8 cellular contexts compared by ENCODE assay signal in the genomic region with DNA sequence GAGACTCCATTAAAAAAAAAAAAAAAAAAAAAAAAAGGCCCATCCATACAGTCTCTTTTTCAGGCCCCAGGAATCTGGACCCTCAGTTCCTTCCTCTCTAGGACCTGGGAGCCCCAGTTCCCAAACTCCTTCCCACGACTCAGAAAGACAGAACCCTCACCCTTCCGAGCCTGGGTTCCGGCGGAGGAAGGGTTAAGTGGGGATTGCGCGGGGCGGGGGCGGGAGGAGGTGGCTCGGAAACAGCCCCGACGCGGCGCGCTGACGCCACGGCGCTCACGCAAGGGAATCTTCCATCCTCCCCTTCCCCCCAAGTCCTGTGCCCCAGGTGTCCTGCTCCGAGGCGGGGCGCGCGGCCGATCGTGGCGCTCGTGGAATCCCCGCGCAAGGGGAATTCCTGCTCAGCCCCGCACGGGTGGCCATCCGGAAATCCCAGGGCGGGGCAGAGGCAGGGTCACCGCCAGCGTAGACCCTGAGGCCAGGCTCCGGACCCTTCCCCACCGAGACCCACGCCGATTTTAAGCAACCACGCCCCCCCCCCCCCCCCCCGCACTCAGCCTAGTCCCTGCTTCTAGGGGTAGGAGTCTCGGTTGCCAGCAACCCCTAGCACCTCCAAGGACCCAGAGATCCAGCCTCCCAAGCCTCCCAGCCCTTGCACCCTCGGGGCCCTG. TPM values are rescaled to one million over a fixed set of nuclear protein-coding genes. Genes with fewer than 3 reads are reported as not detected.
DNase-seq lines count a peak whose midpoint lies in the region; ATAC-seq and TF ChIP-seq lines count a peak whose summit lies in the region.

No MANE protein-coding gene starts in this region.

- no peaks in the 10 kb centered on the region for H3K27me3 ChIP-seq in right cardiac atrium (ENCODE audit: control insufficient read depth, insufficient read depth)
- peaks cover 0 to 4% (median 2%) of the 10 kb centered on the region in 3 donors for H3K27me3 ChIP-seq in psoas muscle (ENCODE audit: insufficient read depth in 3 of 3, low read length in 2 of 3)

- ATAC-seq in right cardiac atrium, result peak; percentile 89
- peak; percentile 81 to 95 (median 87) for ATAC-seq in psoas muscle

- peak overlapping the region; percentile 94 for H3K9ac ChIP-seq in ES-I3 (ENCODE audit: low read depth, low read length)

- H3K36me3 ChIP-seq in ES-I3 (ENCODE audit: insufficient read depth, low read length) (no peaks in the 10 kb centered on the region), psoas muscle (ENCODE audit: insufficient read depth in 1 of 2, low read depth in 1 of 2) (peaks cover 0 to 15% of the 10 kb centered on the region in 2 donors), urinary bladder (ENCODE audit: insufficient read depth) (peaks cover 2% of the 10 kb centered on the region)

- H3K4me3 ChIP-seq in HFF-Myc (replicated peaks; ENCODE audit: low read depth, low read length) (peak overlapping the region; percentile 79), right cardiac atrium (ENCODE audit: low read length) (peak overlapping the region; percentile 76), psoas muscle (peak overlapping the region; percentile 81), urinary bladder (ENCODE audit: low read depth, low read length) (peak overlapping the region; percentile 70)

- intact Hi-C loops in right cardiac atrium (cut with DNase I), result loop anchor here in 1 of 4 donors (5.0 kb wide), 1 partner anchor 33 kb away; no protein-coding TSS in a partner anchor
- intact Hi-C loops in psoas muscle (cut with DNase I), result no loop called here

- H3K9me3 ChIP-seq in ES-I3 (ENCODE audit: control insufficient read depth, insufficient read depth, low read length), result no peaks in the 10 kb centered on the region
- no peaks in the 10 kb centered on the region for H3K9me3 ChIP-seq in right cardiac atrium (ENCODE audit: control insufficient read depth, low read length)
- H3K9me3 ChIP-seq in psoas muscle, result no peaks in the 10 kb centered on the region

- H3K27ac ChIP-seq in right cardiac atrium (ENCODE audit: low read length) (peak overlapping the region; percentile 50), psoas muscle (peak overlapping the region; percentile 41), urinary bladder (ENCODE audit: low read depth) (peak overlapping the region; percentile 62)

- under 1% methylated on average over 42 of the region's 43 CpGs for WGBS in right cardiac atrium
- WGBS in psoas muscle, 3 donors, result 0 to 1% (median 0%) methylated on average over 26 to 43 of the region's 43 CpGs
- under 1% methylated on average over 41 of the region's 43 CpGs for WGBS in urinary bladder

- TF ChIP-seq CTCF in HFF-Myc (IDR thresholded peaks at IDR 0.05; ENCODE audit: low read depth, low read length, missing control alignments), result no peak
- no peak for TF ChIP-seq CTCF in psoas muscle (IDR thresholded peaks at IDR 0.05)

- H3K4me1 ChIP-seq in ES-I3 (ENCODE audit: insufficient read depth, low read length) (peaks cover 17% of the 10 kb centered on the region), right cardiac atrium (ENCODE audit: control insufficient read depth, insufficient read depth, low read length) (no peaks in the 10 kb centered on the region), psoas muscle (peaks cover 7% of the 10 kb centered on the region), urinary bladder (ENCODE audit: insufficient read depth) (no peaks in the 10 kb centered on the region)

- DNase-seq in HFF-Myc (ENCODE audit: extremely low read depth, low read depth) (peak; percentile 38), NCI-H146 treated with DMSO at 0.1 percent for 48 hours (lab: John Stamatoyannopoulos, UW; ENCODE audit: unreplicated experiment) (peak; percentile 43), T-helper 22 cell (ENCODE audit: low read depth) (peak; percentile 84), anterior cingulate cortex (lab: John Stamatoyannopoulos, UW) (peak in 55 of 58 donors; percentile 14 to 85 (median 62)), right cardiac atrium (peak; percentile 82 to 93 (median 93)), psoas muscle (peak; percentile 81 to 86)

RNA-seq across cellular contexts. Expression of a gene that starts 0.7 kb away (rescaled TPM):
- total RNA-seq in right cardiac atrium (10 to 100 TPM in 1 of 4 donors, 1 to 10 TPM in 3; 4.4 to 10.7 (median 6.3) TPM), psoas muscle (1 to 10 TPM in 3 of 4 donors, under 1 TPM in 1; 0.90 to 2.2 (median 1.5) TPM), urinary bladder (6.1 TPM)
- polyA plus RNA-seq in right cardiac atrium (6.4 TPM), psoas muscle (1 to 10 TPM in 2 of 3 donors, under 1 TPM in 1; 0.75 to 1.6 (median 1.2) TPM), urinary bladder (4.2 TPM)

RNA-seq across cellular contexts. Expression of a gene that starts 2.6 kb away (rescaled TPM):
- 1 to 10 TPM; 2.3 to 4.4 (median 2.7) TPM for total RNA-seq in right cardiac atrium
- 2.6 TPM for polyA plus RNA-seq in right cardiac atrium
- 1 to 10 TPM; 1.7 to 4.7 (median 3.1) TPM for total RNA-seq in psoas muscle
- 1 to 10 TPM; 1.1 to 4.2 (median 3.5) TPM for polyA plus RNA-seq in psoas muscle
- 6.7 TPM for total RNA-seq in urinary bladder
- 17.3 TPM for polyA plus RNA-seq in urinary bladder

RNA-seq across cellular contexts. Expression of a gene that starts 8.4 kb away (rescaled TPM):
- total RNA-seq in right cardiac atrium (10 to 100 TPM; 37.2 to 52.6 (median 43.3) TPM), psoas muscle (10 to 100 TPM in 3 of 4 donors, 1 to 10 TPM in 1; 9.4 to 22.1 (median 14.2) TPM), urinary bladder (5.1 TPM)
- polyA plus RNA-seq in right cardiac atrium (36.7 TPM), psoas muscle (10 to 100 TPM in 2 of 3 donors, 1 to 10 TPM in 1; 7.8 to 19.1 (median 10.6) TPM), urinary bladder (113 TPM)

RNA-seq across cellular contexts. Expression of a gene that starts 31.3 kb away (rescaled TPM):
- 10 to 100 TPM; 18.0 to 26.3 (median 21.0) TPM for total RNA-seq in right cardiac atrium
- 33.2 TPM for polyA plus RNA-seq in right cardiac atrium
- total RNA-seq in psoas muscle, result 1 to 10 TPM in 1 of 4 donors, under 1 TPM in 3; 0.48 to 4.1 (median 0.78) TPM
- 1 to 10 TPM in 1 of 3 donors, under 1 TPM in 2; 0.48 to 2.2 (median 1.00) TPM for polyA plus RNA-seq in psoas muscle
- total RNA-seq in urinary bladder, result 3.0 TPM
- 5.8 TPM for polyA plus RNA-seq in urinary bladder

RNA-seq across cellular contexts. Expression of a gene that starts 36.5 kb away (rescaled TPM):
- total RNA-seq in right cardiac atrium, result 10 to 100 TPM in 1 of 4 donors, 1 to 10 TPM in 3; 8.2 to 10.8 (median 9.0) TPM
- 8.4 TPM for polyA plus RNA-seq in right cardiac atrium
- 10 to 100 TPM in 2 of 4 donors, 1 to 10 TPM in 2; 7.2 to 11.2 (median 10.0) TPM for total RNA-seq in psoas muscle
- 10 to 100 TPM in 2 of 3 donors, 1 to 10 TPM in 1; 8.6 to 25.6 (median 11.3) TPM for polyA plus RNA-seq in psoas muscle
- 1.9 TPM for total RNA-seq in urinary bladder
- 17.2 TPM for polyA plus RNA-seq in urinary bladder

Comparison
In these comparisons a context has a peak if more than half of its experiments do, and no peak if none do; other contexts are left out.
1. Peak in every context shown above with its lines: DNase-seq, ATAC-seq, H3K4me3 ChIP-seq and H3K27ac ChIP-seq.
2. DNase-seq: peak in every context shown above with its lines; median percentile 93 in right cardiac atrium; 84 in T-helper 22 cell; 84 in psoas muscle; 62 in anterior cingulate cortex; 43 in NCI-H146 treated with DMSO at 0.1 percent for 48 hours; 38 in HFF-Myc.